Comparison of ENCODE assay signal across 8 cellular contexts in the genomic region with DNA sequence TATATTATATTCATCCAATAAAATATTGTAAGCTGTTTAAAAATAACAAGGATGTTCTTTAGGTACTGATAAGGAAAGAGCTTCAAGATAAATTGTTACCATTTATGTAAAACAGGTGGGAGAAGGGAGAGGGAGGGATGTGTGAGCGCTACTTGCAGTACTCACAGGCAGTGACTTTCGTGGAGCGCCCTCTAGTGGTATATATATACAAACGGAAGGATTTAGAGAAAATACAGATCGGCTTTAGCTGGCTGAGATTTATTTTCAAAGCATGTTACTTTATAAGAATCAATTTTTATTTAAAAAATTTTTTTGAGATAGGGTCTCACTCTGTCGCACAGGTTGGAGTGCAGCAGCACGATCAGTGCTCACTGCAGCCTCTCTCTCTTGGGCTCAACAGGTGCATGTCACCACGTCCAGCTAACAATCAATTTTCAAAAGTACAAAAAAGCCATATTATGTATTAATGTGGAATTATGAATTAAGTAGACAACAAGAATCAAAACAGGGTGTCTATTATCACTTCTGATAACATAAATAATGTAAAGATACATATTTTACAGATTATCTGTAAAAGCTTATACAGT. TPM values are rescaled to one million over a fixed set of nuclear protein-coding genes. Genes with fewer than 3 reads are reported as not detected.
DNase-seq lines count a peak whose midpoint lies in the region; ATAC-seq and TF ChIP-seq lines count a peak whose summit lies in the region.

No MANE protein-coding gene starts in this region.

- no peaks in the 10 kb centered on the region for H3K9me3 Mint-ChIP-seq in activated CD4-positive, alpha-beta memory T cell treated with anti-CD3 and anti-CD28 coated beads, Interleukin-2, amount 10 ng/mL, durations not matched to agents 7 days and 5 days

- H3K36me3 Mint-ChIP-seq in activated CD4-positive, alpha-beta memory T cell treated with anti-CD3 and anti-CD28 coated beads, Interleukin-2, amount 10 ng/mL, durations not matched to agents 7 days and 5 days (ENCODE audit: low read depth), result no peaks in the 10 kb centered on the region

- no peak overlapping the region for H3K4me3 ChIP-seq in HFF-Myc (replicated peaks; ENCODE audit: low read depth, low read length)

- no peak overlapping the region for H3K27ac Mint-ChIP-seq in activated CD4-positive, alpha-beta memory T cell treated with anti-CD3 and anti-CD28 coated beads, Interleukin-2, amount 10 ng/mL, durations not matched to agents 7 days and 5 days

- ATAC-seq in GM18909 (IDR thresholded peaks at IDR 0.05; ENCODE audit: poor library complexity, unreplicated experiment), result no peak

- CTCF ChIA-PET in activated CD4-positive, alpha-beta memory T cell treated with anti-CD3 and anti-CD28 coated beads, Interleukin-2, amount 10 ng/mL, durations not matched to agents 7 days and 5 days (lab: Charles Lee), result interaction anchor here (0.7 to 7.1 kb wide), 48 partner anchors 9 to 816 kb away, joined by 3 to 164 read pairs (median 4); no protein-coding TSS in a partner anchor

- peaks cover 23% of the 10 kb centered on the region for H3K27me3 Mint-ChIP-seq in activated CD4-positive, alpha-beta memory T cell treated with anti-CD3 and anti-CD28 coated beads, Interleukin-2, amount 10 ng/mL, durations not matched to agents 7 days and 5 days

- no peak overlapping the region for H3K4me3 Mint-ChIP-seq in activated CD4-positive, alpha-beta memory T cell treated with anti-CD3 and anti-CD28 coated beads, Interleukin-2, amount 10 ng/mL, durations not matched to agents 7 days and 5 days

- DNase-seq in COLO668 (lab: John Stamatoyannopoulos, UW; ENCODE audit: unreplicated experiment) (peak; percentile 26), HFF-Myc (ENCODE audit: extremely low read depth, low read depth) (peak; percentile 48), NCI-H526 treated with DMSO at 0.1 percent for 48 hours (lab: John Stamatoyannopoulos, UW) (peak; percentile 84), germinal center (ENCODE audit: low spot score) (peak; percentile 77), renal cortical epithelial cell (ENCODE audit: low read depth) (peak; percentile 72), UCSD-AML1 (lab: John Stamatoyannopoulos, UW; ENCODE audit: unreplicated experiment) (no peak)
- peak; percentile 41 for DNase-seq in activated CD4-positive, alpha-beta memory T cell treated with anti-CD3 and anti-CD28 coated beads, Interleukin-2, amount 10 ng/mL, durations not matched to agents 7 days and 5 days

- peak; percentile 76 for TF ChIP-seq CTCF in HFF-Myc (IDR thresholded peaks at IDR 0.05; ENCODE audit: low read depth, low read length, missing control alignments)

- H3K4me1 Mint-ChIP-seq in activated CD4-positive, alpha-beta memory T cell treated with anti-CD3 and anti-CD28 coated beads, Interleukin-2, amount 10 ng/mL, durations not matched to agents 7 days and 5 days, result peaks cover 12% of the 10 kb centered on the region

- POLR2A ChIA-PET in activated CD4-positive, alpha-beta memory T cell treated with anti-CD3 and anti-CD28 coated beads, Interleukin-2, amount 10 ng/mL, durations not matched to agents 7 days and 5 days (lab: Charles Lee), result interaction anchor here (0.8 to 2.7 kb wide), 4 partner anchors 10 to 95 kb away, joined by 3 to 9 read pairs (median 6); no protein-coding TSS in a partner anchor

RNA-seq across cellular contexts. Expression of a gene that starts 3.3 kb away (rescaled TPM):
- not detected for total RNA-seq in activated CD4-positive, alpha-beta memory T cell treated with anti-CD3 and anti-CD28 coated beads, Interleukin-2, amount 10 ng/mL, durations not matched to agents 7 days and 5 days
- total RNA-seq in renal cortical epithelial cell, result not detected in 2 replicates

RNA-seq across cellular contexts. Expression of a gene that starts 20.6 kb away (rescaled TPM):
- total RNA-seq in activated CD4-positive, alpha-beta memory T cell treated with anti-CD3 and anti-CD28 coated beads, Interleukin-2, amount 10 ng/mL, durations not matched to agents 7 days and 5 days, result 10 to 100 TPM; 32.8 to 35.0 TPM
- 4.3 and 10.2 TPM in 2 replicates for total RNA-seq in renal cortical epithelial cell

RNA-seq across cellular contexts. Expression of a gene that starts 27.4 kb away (rescaled TPM):
- not detected for total RNA-seq in activated CD4-positive, alpha-beta memory T cell treated with anti-CD3 and anti-CD28 coated beads, Interleukin-2, amount 10 ng/mL, durations not matched to agents 7 days and 5 days
- 0.10 and 0.69 TPM in 2 replicates for total RNA-seq in renal cortical epithelial cell
